In genomic region chr6:111461860-111462259, GRCh38 we compare ENCODE assay signal across 10 cellular contexts. TPM values are rescaled to one million over a fixed set of nuclear protein-coding genes. Genes with fewer than 3 reads are reported as not detected.
DNase-seq lines count a peak whose midpoint lies in the region; ATAC-seq and TF ChIP-seq lines count a peak whose summit lies in the region.
"Had no signal": no experiment of that assay in that cellular context is flagged by ENCODE, and none has a peak within 500 bp of the region (broad histone marks: within the 10 kb centered on the region; RNA-seq: fewer than 3 reads in every experiment).

No MANE protein-coding gene starts in this region.

- DNase-seq in MCF 10A (ENCODE audit: unreplicated experiment) (no peak), breast epithelium (ENCODE audit: low spot score in 2 of 2) (no peak), foreskin keratinocyte (no peak), upper lobe of right lung (no peak), ureter (ENCODE audit: low spot score) (no peak), H7 (no peak)
- DNase-seq: NCI-H1694 treated with DMSO at 0.1 percent for 48 hours had no signal

- H3K4me3 ChIP-seq in breast epithelium (no peak overlapping the region), WI38 (ENCODE audit: low read depth, low read length) (peak overlapping the region; percentile 19), upper lobe of right lung (no peak overlapping the region), H7 (ENCODE audit: insufficient read depth, low read depth, low read length) (no peak overlapping the region)

- intact Hi-C loops in MCF 10A (cut with micrococcal nuclease): no loop called here
- intact Hi-C loops in breast epithelium (cut with DNase I; ENCODE audit: low total_unique reads): no loop called here
- intact Hi-C loops in upper lobe of right lung (cut with DNase I): no loop called here

- POLR2A ChIA-PET in MCF 10A (lab: Yijun Ruan, JAX): interaction anchor here (0.7 to 3.1 kb wide), 7 partner anchors 17 to 120 kb away, joined by 3 to 17 read pairs (median 3); partner anchors contain the start of gene REV3L

- CTCF ChIA-PET in MCF 10A (lab: Yijun Ruan, JAX): interaction anchor here (0.9 to 1.1 kb wide), 2 partner anchors 12 to 16 kb away, joined by 3 read pairs; no protein-coding TSS in a partner anchor

- TF ChIP-seq POLR2A in breast epithelium (IDR thresholded peaks at IDR 0.05): no peak

- no peak overlapping the region for H3K27ac ChIP-seq in breast epithelium
- H3K27ac ChIP-seq in foreskin keratinocyte: peak overlapping the region; percentile 31
- peak overlapping the region; percentile 20 for H3K27ac ChIP-seq in upper lobe of right lung

- no peaks in the 10 kb centered on the region for H3K4me1 ChIP-seq in breast epithelium
- peaks cover 2% of the 10 kb centered on the region for H3K4me1 ChIP-seq in foreskin keratinocyte
- peaks cover 16% of the 10 kb centered on the region for H3K4me1 ChIP-seq in upper lobe of right lung

- no peak for ATAC-seq in foreskin keratinocyte
- no peak for ATAC-seq in upper lobe of right lung
- no peak for ATAC-seq in GM21423 (IDR thresholded peaks at IDR 0.05; ENCODE audit: unreplicated experiment)
- ATAC-seq: activated naive CD4-positive, alpha-beta T cell treated with anti-CD3 and anti-CD28 coated beads, Interleukin-2, amount 50 U/mL, for 72 hours had no signal

- H3K9me3 Mint-ChIP-seq in MCF 10A (ENCODE audit: unreplicated experiment): peaks cover 26% of the 10 kb centered on the region

- peak overlapping the region; percentile 19 for H3K4me3 Mint-ChIP-seq in MCF 10A (ENCODE audit: unreplicated experiment)

- H3K27me3 ChIP-seq in breast epithelium (no peaks in the 10 kb centered on the region), foreskin keratinocyte (no peaks in the 10 kb centered on the region), upper lobe of right lung (no peaks in the 10 kb centered on the region), H7 (ENCODE audit: control insufficient read depth, insufficient read depth, low read length) (no peaks in the 10 kb centered on the region)

- peak overlapping the region; percentile 77 for H3K27ac Mint-ChIP-seq in MCF 10A (ENCODE audit: low read depth, unreplicated experiment)
- H3K27ac Mint-ChIP-seq: activated naive CD4-positive, alpha-beta T cell treated with anti-CD3 and anti-CD28 coated beads, Interleukin-2, amount 50 U/mL, for 72 hours had no signal

- H3K36me3 Mint-ChIP-seq in MCF 10A (ENCODE audit: insufficient read depth, unreplicated experiment): peaks cover 13% of the 10 kb centered on the region

- peaks cover 19% of the 10 kb centered on the region for H3K4me1 Mint-ChIP-seq in MCF 10A (ENCODE audit: insufficient read depth, unreplicated experiment)

- H3K27me3 Mint-ChIP-seq in MCF 10A (ENCODE audit: insufficient read depth, unreplicated experiment): no peaks in the 10 kb centered on the region

- no peaks in the 10 kb centered on the region for H3K9me3 ChIP-seq in breast epithelium
- H3K9me3 ChIP-seq in upper lobe of right lung: no peaks in the 10 kb centered on the region

- H3K36me3 ChIP-seq in breast epithelium (peaks cover 10% of the 10 kb centered on the region), upper lobe of right lung (peaks cover 6% of the 10 kb centered on the region), H7 (replicated peaks; ENCODE audit: control insufficient read depth, insufficient read depth, low read length) (no peaks in the 10 kb centered on the region)

- BruUV-seq in MCF 10A (replicated peaks; lab: Mats Ljungman, UMichigan): no TSS peak

- TF ChIP-seq CTCF in MCF 10A (IDR thresholded peaks at IDR 0.05; ENCODE audit: unreplicated experiment) (no peak), breast epithelium (IDR thresholded peaks at IDR 0.05) (no peak), WI38 (IDR thresholded peaks at IDR 0.05; ENCODE audit: low read depth, low read length) (no peak), foreskin keratinocyte (conservative IDR thresholded peaks at IDR 0.05) (no peak), upper lobe of right lung (IDR thresholded peaks at IDR 0.05) (no peak)

RNA-seq across cellular contexts. Expression of gene REV3L, which starts 21.2 kb away (rescaled TPM):
- total RNA-seq in MCF 10A (2022) (23.0 and 31.2 TPM in 2 replicates), breast epithelium (100 to 1,000 TPM in 1 of 3 donors, 10 to 100 TPM in 2; 50.3 to 108 (median 82.3) TPM), foreskin keratinocyte (10.6 and 14.1 TPM in 2 replicates), upper lobe of right lung (37.5 TPM), ureter (60.5 TPM)
- 2.6 and 3.3 TPM in 2 replicates for polyA plus RNA-seq in foreskin keratinocyte
- total RNA-seq in H7 (2014; rRNA removed; shearing (Covaris generic)): 2.1 and 5.2 TPM in 2 replicates

Comparison
In these comparisons a context has a peak if more than half of its experiments do, and no peak if none do; other contexts are left out.
1. H3K27ac ChIP-seq: peak in foreskin keratinocyte (single experiment) and upper lobe of right lung (single experiment); none in breast epithelium (0 of 2).